22 cellular contexts compared by ENCODE assay signal in genomic region chr6:148855744-148856143, GRCh38.
A peak's percentile ranks its signal among the peaks of the same experiment; 100 is the strongest.
DNase-seq lines count a peak whose midpoint lies in the region; ATAC-seq lines count a peak whose summit lies in the region.
"Had no signal": no experiment of that assay in that cellular context is flagged by ENCODE, and none has a peak within 500 bp of the region (broad histone marks: within the 10 kb centered on the region; RNA-seq: fewer than 3 reads in every experiment).

No MANE protein-coding gene starts in this region.

- DNase-seq in activated CD4-positive, CD25-positive, alpha-beta regulatory T cell treated with anti-CD3 and anti-CD28 coated beads, Interleukin-2, amount 50 U/mL, for 72 hours, result no peak
- DNase-seq in NCI-H146 treated with DMSO at 0.1 percent for 48 hours (lab: John Stamatoyannopoulos, UW; ENCODE audit: unreplicated experiment) (peak; percentile 43), epithelial cell of prostate (ENCODE audit: low read depth, low spot score) (no peak), Kasumi-1 (lab: John Stamatoyannopoulos, UW) (no peak), superior temporal gyrus (ENCODE audit: extremely low spot score) (no peak), Ammon's horn (ENCODE audit: low spot score) (no peak)
- DNase-seq in stimulated activated effector memory CD8-positive, alpha-beta T cell treated with anti-CD3 and anti-CD28 coated beads, Interleukin-12 subunit alpha, Interleukin-12 subunit beta, amount 100 ng/mL, for 72 hours (ENCODE audit: low spot score in 2 of 2), result no peak
- DNase-seq: EL; GF-D8; MM.1S; NCI-H1092; NCI-H1436; NCI-H2081; NCI-H2171; NCI-H524 treated with DMSO at 0.1 percent for 48 hours; NK-92 treated with Interleukin-12 subunit alpha and Interleukin-12 subunit beta, amount 100 ng/mL, for 24 hours; SIG-M5; SK-N-SH had no signal

- H3K4me3 Mint-ChIP-seq in stimulated activated effector memory CD8-positive, alpha-beta T cell treated with anti-CD3 and anti-CD28 coated beads, Interleukin-12 subunit alpha, Interleukin-12 subunit beta, amount 100 ng/mL, for 72 hours, result no peak overlapping the region
- H3K4me3 Mint-ChIP-seq: B cell, CD14-positive monocyte had no signal

- ATAC-seq in activated CD4-positive, CD25-positive, alpha-beta regulatory T cell treated with anti-CD3 and anti-CD28 coated beads, Interleukin-2, amount 50 U/mL, for 24 hours, result peak; percentile 25 to 53
- ATAC-seq in stimulated activated effector memory CD8-positive, alpha-beta T cell treated with anti-CD3 and anti-CD28 coated beads, Interleukin-12 subunit alpha, Interleukin-12 subunit beta, amount 100 ng/mL, for 72 hours, result peak; percentile 93
- ATAC-seq: Panc1 had no signal

- H3K36me3 Mint-ChIP-seq in stimulated activated effector memory CD8-positive, alpha-beta T cell treated with anti-CD3 and anti-CD28 coated beads, Interleukin-12 subunit alpha, Interleukin-12 subunit beta, amount 100 ng/mL, for 72 hours, result no peaks in the 10 kb centered on the region
- H3K36me3 Mint-ChIP-seq: CD14-positive monocyte had no signal

- H3K27ac Mint-ChIP-seq in stimulated activated effector memory CD8-positive, alpha-beta T cell treated with anti-CD3 and anti-CD28 coated beads, Interleukin-12 subunit alpha, Interleukin-12 subunit beta, amount 100 ng/mL, for 72 hours, result peak overlapping the region; percentile 43
- H3K27ac Mint-ChIP-seq: B cell, CD14-positive monocyte had no signal

- peaks cover 30% of the 10 kb centered on the region for H3K4me1 Mint-ChIP-seq in stimulated activated effector memory CD8-positive, alpha-beta T cell treated with anti-CD3 and anti-CD28 coated beads, Interleukin-12 subunit alpha, Interleukin-12 subunit beta, amount 100 ng/mL, for 72 hours

- H3K27ac ChIP-seq in epithelial cell of prostate, result peak overlapping the region; percentile 76

- no peaks in the 10 kb centered on the region for H3K9me3 Mint-ChIP-seq in stimulated activated effector memory CD8-positive, alpha-beta T cell treated with anti-CD3 and anti-CD28 coated beads, Interleukin-12 subunit alpha, Interleukin-12 subunit beta, amount 100 ng/mL, for 72 hours
